22 cellular contexts compared by ENCODE assay signal in genomic region chr7:55274156-55274555, GRCh38.
DNase-seq lines count a peak whose midpoint lies in the region; ATAC-seq, FAIRE-seq and TF ChIP-seq lines count a peak whose summit lies in the region.
"Had no signal": no experiment of that assay in that cellular context is flagged by ENCODE, and none has a peak within 500 bp of the region (broad histone marks: within the 10 kb centered on the region; RNA-seq: fewer than 3 reads in every experiment).

No MANE protein-coding gene starts in this region.

- no peaks in the 10 kb centered on the region for H3K4me1 Mint-ChIP-seq in activated T-helper 17 cell treated with anti-CD3 and anti-CD28 coated beads, Interleukin-2, amount 50 U/mL, for 72 hours
- H3K4me1 Mint-ChIP-seq in nephron progenitor cell: peaks cover 12% of the 10 kb centered on the region
- H3K4me1 Mint-ChIP-seq: CD4-positive, CD25-positive, alpha-beta regulatory T cell; CD8-positive, alpha-beta memory T cell had no signal

- WGBS in A549 (ENCODE audit: missing lambda C conversion rate): 59% methylated on average over 6 of the region's 6 CpGs

- peaks cover under 1% of the 10 kb centered on the region for H3K27me3 Mint-ChIP-seq in activated T-helper 17 cell treated with anti-CD3 and anti-CD28 coated beads, Interleukin-2, amount 50 U/mL, for 72 hours
- H3K27me3 Mint-ChIP-seq in nephron progenitor cell (ENCODE audit: low read depth, poor library complexity): peaks cover 10% of the 10 kb centered on the region

- H3K4me2 ChIP-seq in A549: no peak overlapping the region

- TF ChIP-seq RAD21 in A549 (conservative IDR thresholded peaks at IDR 0.05 in 1 of 2, IDR thresholded peaks at IDR 0.05 in 1 of 2): no peak

- H3K27ac ChIP-seq in A549: no peak overlapping the region
- H3K27ac ChIP-seq: GM23248 had no signal

- no peak for FAIRE-seq in A549 (lab: Jason Lieb, UNC)
- FAIRE-seq: GM12878, GM19239 had no signal

- CTCF ChIA-PET in A549 (lab: Yijun Ruan, JAX): interaction anchor here (2.4 to 9.9 kb wide), 2 partner anchors 141 to 500 kb away, joined by 13 to 136 read pairs; no protein-coding TSS in a partner anchor

- H3K36me3 Mint-ChIP-seq in activated T-helper 17 cell treated with anti-CD3 and anti-CD28 coated beads, Interleukin-2, amount 50 U/mL, for 72 hours (ENCODE audit: low read depth): no peaks in the 10 kb centered on the region
- no peaks in the 10 kb centered on the region for H3K36me3 Mint-ChIP-seq in nephron progenitor cell (ENCODE audit: low read depth)
- H3K36me3 Mint-ChIP-seq: CD4-positive, CD25-positive, alpha-beta regulatory T cell; CD8-positive, alpha-beta memory T cell had no signal

- POLR2A ChIA-PET in A549 (lab: Yijun Ruan, JAX): no interaction called here

- H3K9me3 Mint-ChIP-seq in activated T-helper 17 cell treated with anti-CD3 and anti-CD28 coated beads, Interleukin-2, amount 50 U/mL, for 72 hours: no peaks in the 10 kb centered on the region
- H3K9me3 Mint-ChIP-seq in nephron progenitor cell: no peaks in the 10 kb centered on the region
- H3K9me3 Mint-ChIP-seq: CD4-positive, CD25-positive, alpha-beta regulatory T cell; CD8-positive, alpha-beta memory T cell had no signal

- TF ChIP-seq EP300 in A549 (IDR thresholded peaks at IDR 0.05): no peak

- no peak for TF ChIP-seq POLR2A in A549 (IDR thresholded peaks at IDR 0.05; ENCODE audit: low read length)

- no peak for ATAC-seq in A549
- no peak for ATAC-seq in activated T-helper 17 cell treated with anti-CD3 and anti-CD28 coated beads, Interleukin-2, amount 50 U/mL, for 72 hours (replicated peaks)
- ATAC-seq: GM12878 had no signal

- no peaks in the 10 kb centered on the region for H3K27me3 ChIP-seq in H7 (ENCODE audit: control insufficient read depth, insufficient read depth, low read length)
- H3K27me3 ChIP-seq: BE2C had no signal

- no peaks in the 10 kb centered on the region for H3K36me3 ChIP-seq in H7 (replicated peaks; ENCODE audit: control insufficient read depth, insufficient read depth, low read length)
- H3K36me3 ChIP-seq: BE2C had no signal

- no peak overlapping the region for H3K4me3 Mint-ChIP-seq in activated T-helper 17 cell treated with anti-CD3 and anti-CD28 coated beads, Interleukin-2, amount 50 U/mL, for 72 hours
- no peak overlapping the region for H3K4me3 Mint-ChIP-seq in nephron progenitor cell
- H3K4me3 Mint-ChIP-seq: CD8-positive, alpha-beta memory T cell had no signal

- H3K27ac Mint-ChIP-seq in activated T-helper 17 cell treated with anti-CD3 and anti-CD28 coated beads, Interleukin-2, amount 50 U/mL, for 72 hours: peak overlapping the region; percentile 2
- H3K27ac Mint-ChIP-seq in nephron progenitor cell: peak overlapping the region; percentile 40

- no peaks in the 10 kb centered on the region for H3K4me1 ChIP-seq in A549
- H3K4me1 ChIP-seq: BE2C had no signal

- DNase-seq in A549 (ENCODE audit: low read depth in 1 of 2, low spot score in 1 of 2) (no peak), H7 (peak; percentile 4), nephron progenitor cell (no peak), amniotic stem cell (lab: John Stamatoyannopoulos, UW) (no peak), SKM-1 treated with dmso at 0.1 percent for 144 hours (lab: John Stamatoyannopoulos, UW; ENCODE audit: unreplicated experiment) (no peak)
- no peak for DNase-seq in stimulated activated naive CD4-positive, alpha-beta T cell (lab: John Stamatoyannopoulos, UW)
- DNase-seq: ACHN; BE2C; C1 segment of cervical spinal cord; CD4-positive, CD25-positive, alpha-beta regulatory T cell; CD8-positive, alpha-beta memory T cell; COR-L47; DMS 273 treated with DMSO at 0.1 percent for 48 hours; DMS53; DND-41; EL; GM23248; HCEC 1CT; IMR-90 had no signal

- H3K9me3 ChIP-seq in A549: no peaks in the 10 kb centered on the region
- H3K9me3 ChIP-seq: BE2C had no signal

- no peak overlapping the region for H3K4me3 ChIP-seq in A549
- H3K4me3 ChIP-seq in H7 (ENCODE audit: insufficient read depth, low read depth, low read length): no peak overlapping the region
- H3K4me3 ChIP-seq: GM12878, GM23248 had no signal

- TF ChIP-seq CTCF in A549 (IDR thresholded peaks at IDR 0.05) (no peak), nephron progenitor cell (IDR thresholded peaks at IDR 0.05) (no peak)

TF ChIP-seq in A549, 52 proteins besides CTCF, POLR2A, EP300 and RAD21:
- TF ChIP-seq CBX2 (IDR thresholded peaks at IDR 0.05; ENCODE audit: borderline replicate concordance, low read depth) (no peak), MAFK (IDR thresholded peaks at IDR 0.05; ENCODE audit: partially characterized antibody) (peak; percentile 19)
